ENCODE assay signal across 15 cellular contexts in the genomic region with DNA sequence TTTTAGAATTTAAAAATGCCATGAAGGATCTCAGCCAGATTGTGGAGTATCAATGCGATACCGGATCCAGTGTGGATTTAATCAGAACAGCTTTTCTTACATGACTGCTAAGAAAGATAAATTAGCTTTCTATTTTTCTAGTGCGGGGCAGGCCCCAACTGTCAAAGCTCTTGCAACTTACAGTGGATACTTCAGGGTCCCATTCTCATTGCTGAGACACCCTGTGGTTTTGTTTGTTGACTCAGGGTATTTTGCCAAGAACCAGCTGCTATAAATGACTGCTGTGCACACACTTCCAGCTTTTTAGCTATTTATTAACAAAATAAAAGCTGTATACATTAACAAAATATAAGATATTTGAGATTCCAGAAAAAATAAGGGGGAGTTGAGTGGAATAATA.
DNase-seq lines count a peak whose midpoint lies in the region; ATAC-seq lines count a peak whose summit lies in the region.
"Had no signal": no experiment of that assay in that cellular context is flagged by ENCODE, and none has a peak within 500 bp of the region (broad histone marks: within the 10 kb centered on the region; RNA-seq: fewer than 3 reads in every experiment).

No MANE protein-coding gene starts in this region.

- no peak overlapping the region for H3K14ac ChIP-seq in mesenchymal stem cell (ENCODE audit: low read length in 2 of 2)

- no peak overlapping the region for H2BK5ac ChIP-seq in mesenchymal stem cell (ENCODE audit: low read depth, low read length, poor library complexity, severe bottlenecking)

- H3K27me3 ChIP-seq in adipocyte (replicated peaks; ENCODE audit: control insufficient read depth, insufficient read depth, low read length) (no peaks in the 10 kb centered on the region), mesenchymal stem cell (ENCODE audit: control insufficient read depth in 1 of 2, insufficient read depth in 1 of 2, low read length in 2 of 2) (no peaks in the 10 kb centered on the region)

- no peak overlapping the region for H3K4ac ChIP-seq in mesenchymal stem cell (ENCODE audit: low read depth in 1 of 2, low read length in 2 of 2)

- H3K4me1 ChIP-seq in adipocyte (ENCODE audit: control insufficient read depth, insufficient read depth, low read length) (no peaks in the 10 kb centered on the region), mesenchymal stem cell (ENCODE audit: control insufficient read depth, insufficient read depth, low read depth, low read length) (peaks cover 19% of the 10 kb centered on the region)

- peaks cover 7% of the 10 kb centered on the region for H3K27me3 Mint-ChIP-seq in activated naive CD8-positive, alpha-beta T cell treated with anti-CD3 and anti-CD28 coated beads, Interleukin-2, amount 50 U/mL, for 24 hours
- H3K27me3 Mint-ChIP-seq: dendritic cell treated with granulocyte-macrophage colony-stimulating factor and Interleukin-4, amounts not matched to agents 40 ng/mL and 50 ng/mL, for 4 days had no signal

- peaks cover 3% of the 10 kb centered on the region for H3K79me1 ChIP-seq in mesenchymal stem cell (replicated peaks; ENCODE audit: low read length, poor library complexity, severe bottlenecking)

- no peak overlapping the region for H3K4me3 Mint-ChIP-seq in activated naive CD8-positive, alpha-beta T cell treated with anti-CD3 and anti-CD28 coated beads, Interleukin-2, amount 50 U/mL, for 24 hours
- H3K4me3 Mint-ChIP-seq: activated T-helper 1 cell treated with anti-CD3 and anti-CD28 coated beads, Interleukin-12 subunit alpha, Interleukin-12 subunit beta, Interleukin-2, Interleukin-4 antibody, amounts not matched to agents 30 ng/mL and 10 ng/mL and 1 ng/mL, durations not matched to agents 14 hours and 24 hours and 36 hours; dendritic cell treated with granulocyte-macrophage colony-stimulating factor and Interleukin-4, amounts not matched to agents 40 ng/mL and 50 ng/mL, for 4 days; H9 had no signal

- H3K4me3 ChIP-seq in adipocyte (ENCODE audit: low read length) = no peak overlapping the region
- no peak overlapping the region for H3K4me3 ChIP-seq in mesenchymal stem cell (ENCODE audit: insufficient read depth in 1 of 2, low read depth in 1 of 2, low read length in 2 of 2)

- WGBS in mesenchymal stem cell = 53% methylated on average over 3 of the region's 3 CpGs

- H2AFZ ChIP-seq in mesenchymal stem cell (ENCODE audit: low read depth, low read length) = no peak overlapping the region

- no peak overlapping the region for H2BK15ac ChIP-seq in mesenchymal stem cell (ENCODE audit: low read depth, poor library complexity, severe bottlenecking)

- no peaks in the 10 kb centered on the region for H3K9me3 Mint-ChIP-seq in activated naive CD8-positive, alpha-beta T cell treated with anti-CD3 and anti-CD28 coated beads, Interleukin-2, amount 50 U/mL, for 24 hours
- H3K9me3 Mint-ChIP-seq: activated T-helper 1 cell treated with anti-CD3 and anti-CD28 coated beads, Interleukin-12 subunit alpha, Interleukin-12 subunit beta, Interleukin-2, Interleukin-4 antibody, amounts not matched to agents 30 ng/mL and 10 ng/mL and 1 ng/mL, durations not matched to agents 14 hours and 24 hours and 36 hours; dendritic cell treated with granulocyte-macrophage colony-stimulating factor and Interleukin-4, amounts not matched to agents 40 ng/mL and 50 ng/mL, for 4 days; H9 had no signal

- no peak overlapping the region for H3K27ac Mint-ChIP-seq in activated naive CD8-positive, alpha-beta T cell treated with anti-CD3 and anti-CD28 coated beads, Interleukin-2, amount 50 U/mL, for 24 hours
- H3K27ac Mint-ChIP-seq: activated T-helper 1 cell treated with anti-CD3 and anti-CD28 coated beads, Interleukin-12 subunit alpha, Interleukin-12 subunit beta, Interleukin-2, Interleukin-4 antibody, amounts not matched to agents 30 ng/mL and 10 ng/mL and 1 ng/mL, durations not matched to agents 14 hours and 24 hours and 36 hours; dendritic cell treated with granulocyte-macrophage colony-stimulating factor and Interleukin-4, amounts not matched to agents 40 ng/mL and 50 ng/mL, for 4 days had no signal

- no peak overlapping the region for H2AK5ac ChIP-seq in mesenchymal stem cell (ENCODE audit: low read length, severe bottlenecking)

- H3K9ac ChIP-seq in adipocyte (ENCODE audit: low read length) (no peak overlapping the region), mesenchymal stem cell (ENCODE audit: low read length) (no peak overlapping the region)

- no peak overlapping the region for H2BK12ac ChIP-seq in mesenchymal stem cell (ENCODE audit: low read length in 2 of 2)

- no peak overlapping the region for H3K4me2 ChIP-seq in mesenchymal stem cell (ENCODE audit: low read length, poor library complexity, severe bottlenecking)

- H3K4me1 Mint-ChIP-seq in activated naive CD8-positive, alpha-beta T cell treated with anti-CD3 and anti-CD28 coated beads, Interleukin-2, amount 50 U/mL, for 24 hours = no peaks in the 10 kb centered on the region

- no peak overlapping the region for H3K23ac ChIP-seq in mesenchymal stem cell (ENCODE audit: low read length in 2 of 2)

- ATAC-seq in activated naive CD8-positive, alpha-beta T cell treated with anti-CD3 and anti-CD28 coated beads, Interleukin-2, amount 50 U/mL, for 24 hours = no peak
- no peak for ATAC-seq in HG02938 (IDR thresholded peaks at IDR 0.05; ENCODE audit: unreplicated experiment)

- H3K36me3 ChIP-seq in adipocyte (ENCODE audit: control insufficient read depth, insufficient read depth, low read length, severe bottlenecking) = no peaks in the 10 kb centered on the region
- peaks cover 0 to 7% of the 10 kb centered on the region in 2 experiments for H3K36me3 ChIP-seq in mesenchymal stem cell (ENCODE audit: control insufficient read depth in 1 of 2, insufficient read depth in 2 of 2, low read depth in 1 of 2, low read length in 2 of 2)

- no peaks in the 10 kb centered on the region for H3K36me3 Mint-ChIP-seq in activated naive CD8-positive, alpha-beta T cell treated with anti-CD3 and anti-CD28 coated beads, Interleukin-2, amount 50 U/mL, for 24 hours (ENCODE audit: low read depth)

- no peak overlapping the region for H3K18ac ChIP-seq in mesenchymal stem cell (ENCODE audit: low read depth in 1 of 2, low read length in 2 of 2)

- peak; percentile 60 for DNase-seq in DMS79 treated with DMSO at 0.1 percent for 48 hours (lab: John Stamatoyannopoulos, UW)
- peak; percentile 60 to 91 (median 69) for DNase-seq in NCI-H1417 (lab: John Stamatoyannopoulos, UW)
- DNase-seq in adipocyte (ENCODE audit: low read depth) = peak; percentile 60
- DNase-seq in mesenchymal stem cell = peak; percentile 70
- no peak for DNase-seq in hypothalamus (lab: John Stamatoyannopoulos, UW)
- DNase-seq in superior temporal gyrus (ENCODE audit: extremely low spot score) = no peak
- no peak for DNase-seq in activated naive CD8-positive, alpha-beta T cell treated with anti-CD3 and anti-CD28 coated beads, Interleukin-2, amount 50 U/mL, for 24 hours
- DNase-seq: H9; NK-92 treated with Interleukin-12 subunit alpha and Interleukin-12 subunit beta, amount 100 ng/mL, for 24 hours; occipital lobe; stimulated activated CD4-positive, alpha-beta T cell treated with anti-CD3 and anti-CD28 coated beads, Interleukin-2, amount 100 ng/mL, for 48 hours had no signal

- H3K9me3 ChIP-seq in adipocyte (ENCODE audit: control insufficient read depth, low read length) (no peaks in the 10 kb centered on the region), mesenchymal stem cell (ENCODE audit: control insufficient read depth, low read length) (no peaks in the 10 kb centered on the region)

- no peak overlapping the region for H4K91ac ChIP-seq in mesenchymal stem cell (ENCODE audit: low read length)

- H3K27ac ChIP-seq in mesenchymal stem cell (ENCODE audit: low read length, poor library complexity, severe bottlenecking) = peak overlapping the region; percentile 55
- H3K27ac ChIP-seq: HL-60 had no signal

- H4K8ac ChIP-seq in mesenchymal stem cell (ENCODE audit: low read length) = no peak overlapping the region

- no peak overlapping the region for H2BK120ac ChIP-seq in mesenchymal stem cell (ENCODE audit: low read depth, low read length)

Comparison
In these comparisons a context has a peak if more than half of its experiments do, and no peak if none do; other contexts are left out.
1. DNase-seq: peak in DMS79 treated with DMSO at 0.1 percent for 48 hours (single experiment), NCI-H1417 (3 of 3), adipocyte (single experiment) and mesenchymal stem cell (single experiment); none in hypothalamus (0 of 51), superior temporal gyrus (single experiment) and activated naive CD8-positive, alpha-beta T cell treated with anti-CD3 and anti-CD28 coated beads, Interleukin-2, amount 50 U/mL, for 24 hours (single experiment).